In the genomic region with DNA sequence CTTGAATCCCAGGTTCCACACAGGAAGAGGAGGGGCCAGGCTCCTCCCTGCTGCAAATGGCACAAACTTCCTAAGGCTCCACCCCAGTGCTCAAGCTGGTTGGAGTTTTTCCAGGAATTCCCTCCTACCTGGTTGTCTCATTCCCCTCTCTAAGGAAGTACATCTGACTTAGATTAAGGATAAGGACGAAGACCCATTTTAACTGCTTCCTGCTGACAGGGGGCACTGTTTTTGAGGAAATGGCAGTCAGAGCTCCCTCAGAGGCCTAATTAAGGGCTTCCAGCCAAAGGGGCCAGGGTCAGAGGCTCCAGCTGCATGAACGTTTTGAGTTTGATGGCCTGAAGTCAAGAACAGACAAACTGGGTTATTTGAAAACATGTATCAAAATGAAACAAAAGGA, we compare ENCODE assay signal across 13 cellular contexts.
A peak's percentile ranks its signal among the peaks of the same experiment; 100 is the strongest.
DNase-seq lines count a peak whose midpoint lies in the region; ATAC-seq, FAIRE-seq and TF ChIP-seq lines count a peak whose summit lies in the region.
"Had no signal": no experiment of that assay in that cellular context is flagged by ENCODE, and none has a peak within 500 bp of the region (broad histone marks: within the 10 kb centered on the region; RNA-seq: fewer than 3 reads in every experiment).

No MANE protein-coding gene starts in this region.

- intact Hi-C loops in body of pancreas (cut with DNase I), result no loop called here

- no peak overlapping the region for H3K4ac ChIP-seq in H9 (ENCODE audit: low read depth, low read length)
- no peak overlapping the region for H3K4ac ChIP-seq in H1 (replicated peaks; ENCODE audit: insufficient read length, low read depth, low read length)
- H3K4ac ChIP-seq in neuronal stem cell (ENCODE audit: low read length), result no peak overlapping the region

- no peak for TF ChIP-seq EP300 in H1 (IDR thresholded peaks at IDR 0.05; ENCODE audit: borderline replicate concordance in 1 of 2, low read depth in 2 of 2, low read length in 2 of 2)

- no peak overlapping the region for H3K18ac ChIP-seq in H9 (ENCODE audit: insufficient read length, low read depth, low read length)
- H3K18ac ChIP-seq in H1 (ENCODE audit: extremely low read depth, low read length), result no peak overlapping the region
- no peak overlapping the region for H3K18ac ChIP-seq in neuronal stem cell (ENCODE audit: low read length)

- H3K27ac Mint-ChIP-seq in H9, result peak overlapping the region in 1 of 3 experiments; percentile 72; a peak in 2 of 7 replicates
- H3K27ac Mint-ChIP-seq in natural killer cell treated with Interleukin-12 subunit alpha and Interleukin-12 subunit beta and Interleukin-15 and Interleukin-18, amount 100 ng/mL, for 72 hours, result no peak overlapping the region
- H3K27ac Mint-ChIP-seq: activated CD4-positive, alpha-beta T cell treated with anti-CD3 and anti-CD28 coated beads, Interleukin-2, amount 10 ng/mL, durations not matched to agents 7 days and 5 days; stimulated activated memory B cell treated with anti-CD40 and anti-IgM and Interleukin-4, amounts not matched to agents 10 μg/mL and 1 μg/mL and 100 μg/mL, for 72 hours had no signal

- peak; percentile 73 for FAIRE-seq in H1 (lab: Jason Lieb, UNC)

- CTCF ChIA-PET in H1 (lab: Charles Lee; ENCODE audit: partially characterized antibody), result interaction anchor here (0.7 to 4.2 kb wide), 21 partner anchors 8 to 1016 kb away, joined by 3 to 34 read pairs (median 5); no protein-coding TSS in a partner anchor

- H3K23ac ChIP-seq in H9 (ENCODE audit: insufficient read length, low read depth, low read length) (no peak overlapping the region), H1 (ENCODE audit: insufficient read length) (no peak overlapping the region), neuronal stem cell (ENCODE audit: low read depth, low read length, poor library complexity) (no peak overlapping the region)

- H4K5ac ChIP-seq in H9 (ENCODE audit: insufficient read length, low read depth, low read length) (no peak overlapping the region), H1 (ENCODE audit: insufficient read length, low read depth, low read length) (no peak overlapping the region)

- peak; percentile 83 for DNase-seq in H9
- DNase-seq in H1 (ENCODE audit: low read depth in 1 of 2, low spot score in 2 of 2), result peak in 1 of 2 experiments; percentile 51
- DNase-seq in neuronal stem cell (ENCODE audit: low spot score), result no peak
- no peak for DNase-seq in T-helper 2 cell
- DNase-seq in mucosa of gallbladder (ENCODE audit: low spot score), result no peak
- DNase-seq in body of pancreas, result no peak
- no peak for DNase-seq in natural killer cell treated with Interleukin-12 subunit alpha and Interleukin-12 subunit beta and Interleukin-15 and Interleukin-18, amount 100 ng/mL, for 72 hours (ENCODE audit: low spot score)
- DNase-seq: activated CD4-positive, alpha-beta T cell treated with anti-CD3 and anti-CD28 coated beads, Interleukin-2, amount 10 ng/mL, durations not matched to agents 7 days and 5 days; activated effector memory CD4-positive, alpha-beta T cell treated with anti-CD3 and anti-CD28 coated beads, Interleukin-2, amount 50 U/mL, for 16 hours; left lung; NCI-H2227 treated with DMSO at 0.1 percent for 48 hours had no signal

- H3K4me3 Mint-ChIP-seq in H9, result no peak overlapping the region
- no peak overlapping the region for H3K4me3 Mint-ChIP-seq in natural killer cell treated with Interleukin-12 subunit alpha and Interleukin-12 subunit beta and Interleukin-15 and Interleukin-18, amount 100 ng/mL, for 72 hours
- H3K4me3 Mint-ChIP-seq: activated CD4-positive, alpha-beta T cell treated with anti-CD3 and anti-CD28 coated beads, Interleukin-2, amount 10 ng/mL, durations not matched to agents 7 days and 5 days; stimulated activated memory B cell treated with anti-CD40 and anti-IgM and Interleukin-4, amounts not matched to agents 10 μg/mL and 1 μg/mL and 100 μg/mL, for 72 hours had no signal

- peak; percentile 61 for TF ChIP-seq CTCF in H9 (conservative IDR thresholded peaks at IDR 0.05)
- peak; percentile 21; the same call in 1 of the 2 replicates for TF ChIP-seq CTCF in OCI-LY3 (IDR thresholded peaks at IDR 0.05; ENCODE audit: low read depth, low read length)
- peak; percentile 2 to 62 (median 41) for TF ChIP-seq CTCF in H1 (IDR thresholded peaks at IDR 0.05; ENCODE audit: control extremely low read depth in 1 of 3, insufficient read depth in 1 of 3, low read depth in 1 of 3, low read length in 3 of 3)
- TF ChIP-seq CTCF in body of pancreas (IDR thresholded peaks at IDR 0.05), result no peak

- TF ChIP-seq RAD21 in H1 (IDR thresholded peaks at IDR 0.05 in 1 of 2, conservative IDR thresholded peaks at IDR 0.05 in 1 of 2; ENCODE audit: low read depth in 2 of 2, low read length in 2 of 2), result peak; percentile 62 to 69

- H2BK15ac ChIP-seq in H9 (ENCODE audit: low read depth, low read length) (no peak overlapping the region), H1 (ENCODE audit: low read length) (no peak overlapping the region), neuronal stem cell (ENCODE audit: low read length) (no peak overlapping the region)

- H3K27me3 Mint-ChIP-seq in H9 (ENCODE audit: low read depth), result no peaks in the 10 kb centered on the region
- no peaks in the 10 kb centered on the region for H3K27me3 Mint-ChIP-seq in natural killer cell treated with Interleukin-12 subunit alpha and Interleukin-12 subunit beta and Interleukin-15 and Interleukin-18, amount 100 ng/mL, for 72 hours
- H3K27me3 Mint-ChIP-seq: activated CD4-positive, alpha-beta T cell treated with anti-CD3 and anti-CD28 coated beads, Interleukin-2, amount 10 ng/mL, durations not matched to agents 7 days and 5 days; stimulated activated memory B cell treated with anti-CD40 and anti-IgM and Interleukin-4, amounts not matched to agents 10 μg/mL and 1 μg/mL and 100 μg/mL, for 72 hours had no signal

- H4K8ac ChIP-seq in H9 (replicated peaks; ENCODE audit: insufficient read length, low read depth, low read length) (no peak overlapping the region), H1 (ENCODE audit: extremely low read depth, insufficient read depth, low read length) (no peak overlapping the region; the same call in 1 of the 2 replicates), neuronal stem cell (ENCODE audit: low read depth, low read length) (no peak overlapping the region)

- H3K4me1 ChIP-seq in H9 (ENCODE audit: insufficient read depth, low read length), result peaks cover 3% of the 10 kb centered on the region; the same call in 1 of the 2 replicates
- no peaks in the 10 kb centered on the region for H3K4me1 ChIP-seq in OCI-LY3 (ENCODE audit: low read length)
- peaks cover 0 to 3% (median 0%) of the 10 kb centered on the region in 4 experiments; a peak in 2 of 7 replicates for H3K4me1 ChIP-seq in H1 (replicated peaks in 1 of 4; ENCODE audit: control insufficient read depth in 3 of 4, insufficient read depth in 4 of 4, low read length in 3 of 4)
- no peaks in the 10 kb centered on the region for H3K4me1 ChIP-seq in neuronal stem cell (ENCODE audit: control insufficient read depth in 2 of 2, insufficient read depth in 1 of 2, low read depth in 1 of 2, low read length in 2 of 2)
- no peaks in the 10 kb centered on the region for H3K4me1 ChIP-seq in body of pancreas
- H3K4me1 ChIP-seq: left lung had no signal

- H3K14ac ChIP-seq in H9 (ENCODE audit: insufficient read depth, low read length) (no peak overlapping the region), H1 (ENCODE audit: insufficient read length) (no peak overlapping the region), neuronal stem cell (ENCODE audit: low read length) (no peak overlapping the region)

- H4K91ac ChIP-seq in H9 (ENCODE audit: insufficient read length, low read depth, low read length), result no peak overlapping the region
- H4K91ac ChIP-seq in H1 (replicated peaks; ENCODE audit: insufficient read length, low read length), result no peak overlapping the region
- H4K91ac ChIP-seq in neuronal stem cell (ENCODE audit: low read depth, low read length, poor library complexity), result no peak overlapping the region

- H3K79me1 ChIP-seq in H9 (ENCODE audit: insufficient read depth, low read depth, low read length, poor library complexity, severe bottlenecking) (no peaks in the 10 kb centered on the region), H1 (ENCODE audit: low read depth, low read length) (no peaks in the 10 kb centered on the region), neuronal stem cell (ENCODE audit: low read depth, low read length) (no peaks in the 10 kb centered on the region)

- H3K23me2 ChIP-seq in H9 (ENCODE audit: insufficient read length, low read depth, low read length, poor library complexity, severe bottlenecking) (no peaks in the 10 kb centered on the region), H1 (ENCODE audit: low read depth, low read length) (no peaks in the 10 kb centered on the region)

- POLR2A ChIA-PET in H1 (lab: Charles Lee; ENCODE audit: partially characterized antibody), result interaction anchor here (0.6 kb wide), 2 partner anchors 173 to 824 kb away, joined by 3 read pairs; no protein-coding TSS in a partner anchor

- no peaks in the 10 kb centered on the region for H4K20me1 ChIP-seq in H9 (ENCODE audit: control insufficient read depth, insufficient read depth, insufficient read length)
- H4K20me1 ChIP-seq in OCI-LY3 (ENCODE audit: insufficient read depth, low read length), result no peaks in the 10 kb centered on the region
- H4K20me1 ChIP-seq in H1 (replicated peaks in 1 of 2; ENCODE audit: control insufficient read depth in 1 of 2, insufficient read depth in 2 of 2, low read length in 2 of 2), result no peaks in the 10 kb centered on the region

- H3K36me3 ChIP-seq in OCI-LY3 (replicated peaks; ENCODE audit: low read depth, low read length) (no peaks in the 10 kb centered on the region), H1 (ENCODE audit: control insufficient read depth in 2 of 4, insufficient read depth in 4 of 4, low read length in 3 of 4) (no peaks in the 10 kb centered on the region), neuronal stem cell (replicated peaks in 1 of 2; ENCODE audit: control insufficient read depth in 2 of 2, insufficient read depth in 2 of 2, low read length in 2 of 2) (no peaks in the 10 kb centered on the region), body of pancreas (replicated peaks in 1 of 2; ENCODE audit: insufficient read depth in 1 of 2, low read depth in 2 of 2) (no peaks in the 10 kb centered on the region)
- H3K36me3 ChIP-seq: left lung had no signal

- no peak overlapping the region for H2BK20ac ChIP-seq in H9 (ENCODE audit: low read depth, low read length, poor library complexity, severe bottlenecking)
- no peak overlapping the region for H2BK20ac ChIP-seq in H1 (ENCODE audit: low read length)

- H3K36me3 Mint-ChIP-seq in H9 (ENCODE audit: insufficient read depth in 1 of 3, low read depth in 3 of 3), result peaks cover 4 to 6% (median 4%) of the 10 kb centered on the region in 3 experiments
- no peaks in the 10 kb centered on the region for H3K36me3 Mint-ChIP-seq in natural killer cell treated with Interleukin-12 subunit alpha and Interleukin-12 subunit beta and Interleukin-15 and Interleukin-18, amount 100 ng/mL, for 72 hours
- H3K36me3 Mint-ChIP-seq: stimulated activated memory B cell treated with anti-CD40 and anti-IgM and Interleukin-4, amounts not matched to agents 10 μg/mL and 1 μg/mL and 100 μg/mL, for 72 hours had no signal

- no peak overlapping the region for H3K27ac ChIP-seq in H9 (ENCODE audit: insufficient read length, low read depth, low read length)
- no peak overlapping the region for H3K27ac ChIP-seq in OCI-LY3 (ENCODE audit: low read length)
- no peak overlapping the region for H3K27ac ChIP-seq in H1 (ENCODE audit: low read depth, low read length)
- H3K27ac ChIP-seq in neuronal stem cell (replicated peaks; ENCODE audit: low read length), result no peak overlapping the region
- no peak overlapping the region for H3K27ac ChIP-seq in body of pancreas
- H3K27ac ChIP-seq: left lung had no signal

- ATAC-seq in body of pancreas, result no peak
- no peak for ATAC-seq in natural killer cell treated with Interleukin-12 subunit alpha and Interleukin-12 subunit beta and Interleukin-15 and Interleukin-18, amount 100 ng/mL, for 72 hours
- ATAC-seq: left lung; stimulated activated memory B cell treated with anti-CD40 and anti-IgM and Interleukin-4, amounts not matched to agents 10 μg/mL and 1 μg/mL and 100 μg/mL, for 72 hours had no signal

- H2AK5ac ChIP-seq in H9 (ENCODE audit: insufficient read length, low read length) (no peak overlapping the region), H1 (ENCODE audit: low read depth, low read length) (no peak overlapping the region), neuronal stem cell (ENCODE audit: low read depth, low read length) (no peak overlapping the region)

- no peak overlapping the region for H2BK12ac ChIP-seq in H9 (ENCODE audit: insufficient read length, low read depth, low read length)
- no peak overlapping the region for H2BK12ac ChIP-seq in H1 (ENCODE audit: low read depth, low read length)
- no peak overlapping the region for H2BK12ac ChIP-seq in neuronal stem cell (ENCODE audit: low read length)

- H3K4me1 Mint-ChIP-seq in H9, result peaks cover 10 to 11% of the 10 kb centered on the region in 2 experiments
- H3K4me1 Mint-ChIP-seq in natural killer cell treated with Interleukin-12 subunit alpha and Interleukin-12 subunit beta and Interleukin-15 and Interleukin-18, amount 100 ng/mL, for 72 hours (ENCODE audit: low read depth in 2 of 2), result no peaks in the 10 kb centered on the region
- H3K4me1 Mint-ChIP-seq: activated CD4-positive, alpha-beta T cell treated with anti-CD3 and anti-CD28 coated beads, Interleukin-2, amount 10 ng/mL, durations not matched to agents 7 days and 5 days; stimulated activated memory B cell treated with anti-CD40 and anti-IgM and Interleukin-4, amounts not matched to agents 10 μg/mL and 1 μg/mL and 100 μg/mL, for 72 hours had no signal

- no peaks in the 10 kb centered on the region for H3K27me3 ChIP-seq in H9 (ENCODE audit: insufficient read depth, low read length)
- no peaks in the 10 kb centered on the region for H3K27me3 ChIP-seq in OCI-LY3 (ENCODE audit: low read depth, low read length)
- no peaks in the 10 kb centered on the region for H3K27me3 ChIP-seq in H1 (replicated peaks in 1 of 4; ENCODE audit: control insufficient read depth in 3 of 4, extremely low read depth in 1 of 4, insufficient read depth in 3 of 4, low read length in 3 of 4)
- H3K27me3 ChIP-seq in neuronal stem cell (ENCODE audit: control insufficient read depth in 3 of 3, insufficient read depth in 3 of 3, low read depth in 1 of 3, low read length in 3 of 3), result no peaks in the 10 kb centered on the region
- no peaks in the 10 kb centered on the region for H3K27me3 ChIP-seq in body of pancreas
- H3K27me3 ChIP-seq: left lung had no signal

- no peak overlapping the region for H3K56ac ChIP-seq in H9 (ENCODE audit: insufficient read length, low read depth, low read length)
- H3K56ac ChIP-seq in H1 (replicated peaks; ENCODE audit: insufficient read length, low read depth, low read length), result no peak overlapping the region

- WGBS in H9 (ENCODE audit: extremely low coverage, insufficient read length, low lambda C conversion rate), result no CpG with 5 or more reads among the region's 2 CpGs
- WGBS in H1 (ENCODE audit: extremely low coverage in 1 of 2, insufficient coverage in 1 of 2, insufficient read length in 1 of 2, insufficient replicate concordance in 2 of 2, low coverage in 1 of 2, low lambda C conversion rate in 2 of 2, missing lambda C conversion rate in 1 of 2), 2 experiments, result 32% methylated on average over 2 of the region's 2 CpGs; no CpG with 5 or more reads in 1 of the 2 experiments
- no CpG with 5 or more reads among the region's 2 CpGs for WGBS in neuronal stem cell (ENCODE audit: extremely low coverage in 2 of 2, insufficient read length in 2 of 2, insufficient replicate concordance in 1 of 2), 2 donors
- WGBS in body of pancreas, 2 donors, result 0 to 20% methylated on average over 1 to 2 of the region's 2 CpGs

- H3K9ac ChIP-seq in H9 (ENCODE audit: extremely low read depth, insufficient read length, low read length) (no peak overlapping the region), OCI-LY3 (ENCODE audit: low read length) (no peak overlapping the region), H1 (replicated peaks in 1 of 4; ENCODE audit: extremely low read depth in 1 of 4, low read depth in 3 of 4, low read length in 3 of 4) (no peak overlapping the region), neuronal stem cell (ENCODE audit: low read depth, low read length, poor library complexity) (no peak overlapping the region)

- no peaks in the 10 kb centered on the region for H3K9me3 ChIP-seq in H9 (ENCODE audit: control insufficient read depth, low read depth, low read length)
- no peaks in the 10 kb centered on the region for H3K9me3 ChIP-seq in OCI-LY3 (ENCODE audit: insufficient read depth, low read length)
- H3K9me3 ChIP-seq in H1 (ENCODE audit: insufficient read depth in 2 of 2, low read depth in 1 of 2, low read length in 1 of 2), result no peaks in the 10 kb centered on the region
- H3K9me3 ChIP-seq in neuronal stem cell (replicated peaks in 1 of 2; ENCODE audit: control insufficient read depth in 2 of 2, insufficient read depth in 1 of 2, low read depth in 1 of 2, low read length in 2 of 2), result peaks cover 0 to 6% of the 10 kb centered on the region in 2 donors
- H3K9me3 ChIP-seq in body of pancreas, result no peaks in the 10 kb centered on the region
- H3K9me3 ChIP-seq: left lung had no signal

- no peak for TF ChIP-seq POLR2A in H1 (IDR thresholded peaks at IDR 0.05; ENCODE audit: control extremely low read depth in 1 of 2, low read depth in 2 of 2, low read length in 2 of 2)
- TF ChIP-seq POLR2A in body of pancreas (IDR thresholded peaks at IDR 0.05), result no peak

- peaks cover 4 to 21% of the 10 kb centered on the region in 2 experiments; a peak in 4 of 5 replicates for H3K9me3 Mint-ChIP-seq in H9
- H3K9me3 Mint-ChIP-seq in natural killer cell treated with Interleukin-12 subunit alpha and Interleukin-12 subunit beta and Interleukin-15 and Interleukin-18, amount 100 ng/mL, for 72 hours, result no peaks in the 10 kb centered on the region
- H3K9me3 Mint-ChIP-seq: activated CD4-positive, alpha-beta T cell treated with anti-CD3 and anti-CD28 coated beads, Interleukin-2, amount 10 ng/mL, durations not matched to agents 7 days and 5 days; stimulated activated memory B cell treated with anti-CD40 and anti-IgM and Interleukin-4, amounts not matched to agents 10 μg/mL and 1 μg/mL and 100 μg/mL, for 72 hours had no signal

- H2BK5ac ChIP-seq in H9 (ENCODE audit: insufficient read length, low read length) (no peak overlapping the region), H1 (ENCODE audit: low read depth, low read length) (no peak overlapping the region), neuronal stem cell (ENCODE audit: low read length) (no peak overlapping the region)

- no peak overlapping the region for H3K4me2 ChIP-seq in H9 (ENCODE audit: insufficient read depth, insufficient read length, low read length)
- H3K4me2 ChIP-seq in OCI-LY3 (ENCODE audit: low read length), result no peak overlapping the region
- peak overlapping the region in 1 of 2 experiments; percentile 51; a peak in 1 of 4 replicates for H3K4me2 ChIP-seq in H1 (ENCODE audit: insufficient read depth in 1 of 2, low read depth in 2 of 2, low read length in 2 of 2)
- no peak overlapping the region for H3K4me2 ChIP-seq in neuronal stem cell (ENCODE audit: insufficient read depth, low read length, poor library complexity, severe bottlenecking)

- H3T11ph ChIP-seq in H9 (ENCODE audit: low read length), result no peak overlapping the region

- H3K4me3 ChIP-seq in OCI-LY3 (ENCODE audit: low read length) (no peak overlapping the region), H1 (ENCODE audit: extremely low read depth in 1 of 4, insufficient read depth in 2 of 4, low read depth in 3 of 4, low read length in 4 of 4) (no peak overlapping the region), neuronal stem cell (ENCODE audit: low read length in 2 of 2) (no peak overlapping the region), body of pancreas (no peak overlapping the region)
- H3K4me3 ChIP-seq: left lung had no signal

- no peaks in the 10 kb centered on the region for H3K79me2 ChIP-seq in H9 (ENCODE audit: insufficient read depth, low read length)
- H3K79me2 ChIP-seq in OCI-LY3 (ENCODE audit: low read length), result no peaks in the 10 kb centered on the region
- no peaks in the 10 kb centered on the region for H3K79me2 ChIP-seq in H1 (ENCODE audit: control insufficient read depth in 1 of 2, insufficient read depth in 2 of 2, low read length in 2 of 2)

- H2BK120ac ChIP-seq in H9 (ENCODE audit: low read depth, low read length, poor library complexity, severe bottlenecking), result no peak overlapping the region
- H2BK120ac ChIP-seq in H1 (replicated peaks; ENCODE audit: low read depth, low read length), result no peak overlapping the region
- H2BK120ac ChIP-seq in neuronal stem cell (ENCODE audit: low read depth, low read length), result no peak overlapping the region

- H2AFZ ChIP-seq in H9 (ENCODE audit: low read length), result no peak overlapping the region
- no peak overlapping the region for H2AFZ ChIP-seq in OCI-LY3 (ENCODE audit: low read depth, low read length)
- H2AFZ ChIP-seq in H1 (ENCODE audit: low read length), result no peak overlapping the region; the same call in 1 of the 2 replicates
- peak overlapping the region; percentile 82 for H2AFZ ChIP-seq in neuronal stem cell (ENCODE audit: low read length)

Comparison
In these comparisons a context has a peak if more than half of its experiments do, and no peak if none do; other contexts are left out.
1. CTCF ChIP-seq: peak in H9 (single experiment), OCI-LY3 (single experiment) and H1 (3 of 3); none in body of pancreas (0 of 7).